In genomic region chr1:237012789-237013383, GRCh38 we compare ENCODE assay signal across 1 cellular context.
TF ChIP-seq lines count a peak whose summit lies in the region.

No MANE protein-coding gene starts in this region.

TF ChIP-seq in HEK293, 187 proteins besides CTCF, POLR2A, EP300 and RAD21 (continued from another document and continues in another):
- TF ChIP-seq, protein P1, sequence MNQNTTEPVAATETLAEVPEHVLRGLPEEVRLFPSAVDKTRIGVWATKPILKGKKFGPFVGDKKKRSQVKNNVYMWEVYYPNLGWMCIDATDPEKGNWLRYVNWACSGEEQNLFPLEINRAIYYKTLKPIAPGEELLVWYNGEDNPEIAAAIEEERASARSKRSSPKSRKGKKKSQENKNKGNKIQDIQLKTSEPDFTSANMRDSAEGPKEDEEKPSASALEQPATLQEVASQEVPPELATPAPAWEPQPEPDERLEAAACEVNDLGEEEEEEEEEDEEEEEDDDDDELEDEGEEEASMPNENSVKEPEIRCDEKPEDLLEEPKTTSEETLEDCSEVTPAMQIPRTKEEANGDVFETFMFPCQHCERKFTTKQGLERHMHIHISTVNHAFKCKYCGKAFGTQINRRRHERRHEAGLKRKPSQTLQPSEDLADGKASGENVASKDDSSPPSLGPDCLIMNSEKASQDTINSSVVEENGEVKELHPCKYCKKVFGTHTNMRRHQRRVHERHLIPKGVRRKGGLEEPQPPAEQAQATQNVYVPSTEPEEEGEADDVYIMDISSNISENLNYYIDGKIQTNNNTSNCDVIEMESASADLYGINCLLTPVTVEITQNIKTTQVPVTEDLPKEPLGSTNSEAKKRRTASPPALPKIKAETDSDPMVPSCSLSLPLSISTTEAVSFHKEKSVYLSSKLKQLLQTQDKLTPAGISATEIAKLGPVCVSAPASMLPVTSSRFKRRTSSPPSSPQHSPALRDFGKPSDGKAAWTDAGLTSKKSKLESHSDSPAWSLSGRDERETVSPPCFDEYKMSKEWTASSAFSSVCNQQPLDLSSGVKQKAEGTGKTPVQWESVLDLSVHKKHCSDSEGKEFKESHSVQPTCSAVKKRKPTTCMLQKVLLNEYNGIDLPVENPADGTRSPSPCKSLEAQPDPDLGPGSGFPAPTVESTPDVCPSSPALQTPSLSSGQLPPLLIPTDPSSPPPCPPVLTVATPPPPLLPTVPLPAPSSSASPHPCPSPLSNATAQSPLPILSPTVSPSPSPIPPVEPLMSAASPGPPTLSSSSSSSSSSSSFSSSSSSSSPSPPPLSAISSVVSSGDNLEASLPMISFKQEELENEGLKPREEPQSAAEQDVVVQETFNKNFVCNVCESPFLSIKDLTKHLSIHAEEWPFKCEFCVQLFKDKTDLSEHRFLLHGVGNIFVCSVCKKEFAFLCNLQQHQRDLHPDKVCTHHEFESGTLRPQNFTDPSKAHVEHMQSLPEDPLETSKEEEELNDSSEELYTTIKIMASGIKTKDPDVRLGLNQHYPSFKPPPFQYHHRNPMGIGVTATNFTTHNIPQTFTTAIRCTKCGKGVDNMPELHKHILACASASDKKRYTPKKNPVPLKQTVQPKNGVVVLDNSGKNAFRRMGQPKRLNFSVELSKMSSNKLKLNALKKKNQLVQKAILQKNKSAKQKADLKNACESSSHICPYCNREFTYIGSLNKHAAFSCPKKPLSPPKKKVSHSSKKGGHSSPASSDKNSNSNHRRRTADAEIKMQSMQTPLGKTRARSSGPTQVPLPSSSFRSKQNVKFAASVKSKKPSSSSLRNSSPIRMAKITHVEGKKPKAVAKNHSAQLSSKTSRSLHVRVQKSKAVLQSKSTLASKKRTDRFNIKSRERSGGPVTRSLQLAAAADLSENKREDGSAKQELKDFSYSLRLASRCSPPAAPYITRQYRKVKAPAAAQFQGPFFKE (tag by site-specific recombination; IDR thresholded peaks at IDR 0.05; ENCODE audit: borderline replicate concordance): no peak
- TF ChIP-seq ZNF768 (tag by site-specific recombination; IDR thresholded peaks at IDR 0.05) (no peak), KLF9 (tag by site-specific recombination; IDR thresholded peaks at IDR 0.05; ENCODE audit: low read depth) (no peak), SP7 (tag by site-specific recombination; IDR thresholded peaks at IDR 0.05) (peak; percentile 93), MYNN (tag by site-specific recombination; IDR thresholded peaks at IDR 0.05; ENCODE audit: borderline replicate concordance) (no peak), KLF10 (tag by site-specific recombination; IDR thresholded peaks at IDR 0.05) (no peak), ZNF473 (tag by site-specific recombination; IDR thresholded peaks at IDR 0.05) (no peak), ZNF791 (tag by site-specific recombination; IDR thresholded peaks at IDR 0.05) (no peak), ZNF366 (tag by site-specific recombination; conservative IDR thresholded peaks at IDR 0.05) (peak; percentile 67), SCRT1 (tag by site-specific recombination; IDR thresholded peaks at IDR 0.05; ENCODE audit: borderline replicate concordance) (no peak), SP3 (tag by site-specific recombination; IDR thresholded peaks at IDR 0.05) (no peak), ZNF311 (tag by site-specific recombination; IDR thresholded peaks at IDR 0.05; ENCODE audit: borderline replicate concordance) (no peak), ZNF514 (tag by site-specific recombination; IDR thresholded peaks at IDR 0.05) (no peak), ZNF140 (tag by site-specific recombination; IDR thresholded peaks at IDR 0.05) (0 out of 2 replicates have a peak, but pooled peaks have one; percentile 5), ZNF48 (tag by site-specific recombination; IDR thresholded peaks at IDR 0.05) (no peak), ZNF660 (tag by site-specific recombination; IDR thresholded peaks at IDR 0.05) (peak; percentile 90), ZNF561 (tag by site-specific recombination; IDR thresholded peaks at IDR 0.05; ENCODE audit: borderline replicate concordance) (peak; percentile 85; the same call in 1 of the 2 replicates), HOXC10 (CRISPR knock-in tag; IDR thresholded peaks at IDR 0.05) (no peak), HOXD13 (CRISPR knock-in tag; IDR thresholded peaks at IDR 0.05; ENCODE audit: borderline replicate concordance) (no peak), ZNF114 (tag by site-specific recombination; IDR thresholded peaks at IDR 0.05) (no peak), ZNF214 (tag by site-specific recombination; IDR thresholded peaks at IDR 0.05; ENCODE audit: borderline replicate concordance) (no peak), ZNF202 (tag by site-specific recombination; IDR thresholded peaks at IDR 0.05; ENCODE audit: borderline replicate concordance) (no peak), ZNF843 (tag by site-specific recombination; IDR thresholded peaks at IDR 0.05) (peak; percentile 83; the same call in 1 of the 2 replicates), OSR2 (tag by site-specific recombination; IDR thresholded peaks at IDR 0.05) (peak; percentile 96), ZSCAN30 (tag by site-specific recombination; IDR thresholded peaks at IDR 0.05) (peak; percentile 38), REPIN1 (tag by site-specific recombination; IDR thresholded peaks at IDR 0.05; ENCODE audit: low read depth) (no peak), ZNF530 (tag by site-specific recombination; IDR thresholded peaks at IDR 0.05; ENCODE audit: low read depth) (no peak), ZNF157 (tag by site-specific recombination; IDR thresholded peaks at IDR 0.05) (no peak), ZNF423 (tag by site-specific recombination; IDR thresholded peaks at IDR 0.05) (0 out of 2 replicates have a peak, but pooled peaks have one; percentile 20), ZNF184 (tag by site-specific recombination; IDR thresholded peaks at IDR 0.05) (peak; percentile 71; the same call in 1 of the 2 replicates), ZEB2 (tag by site-specific recombination; IDR thresholded peaks at IDR 0.05) (peak; percentile 84; the same call in 1 of the 2 replicates), ZNF132 (tag by site-specific recombination; IDR thresholded peaks at IDR 0.05; ENCODE audit: borderline replicate concordance) (no peak), SALL2 (tag by site-specific recombination; IDR thresholded peaks at IDR 0.05; ENCODE audit: borderline replicate concordance) (no peak), ZNF10 (tag by site-specific recombination; IDR thresholded peaks at IDR 0.05) (peak; percentile 58; the same call in 1 of the 2 replicates), YY1 (tag by site-specific recombination; IDR thresholded peaks at IDR 0.05) (no peak)
- TF ChIP-seq, protein P2, sequence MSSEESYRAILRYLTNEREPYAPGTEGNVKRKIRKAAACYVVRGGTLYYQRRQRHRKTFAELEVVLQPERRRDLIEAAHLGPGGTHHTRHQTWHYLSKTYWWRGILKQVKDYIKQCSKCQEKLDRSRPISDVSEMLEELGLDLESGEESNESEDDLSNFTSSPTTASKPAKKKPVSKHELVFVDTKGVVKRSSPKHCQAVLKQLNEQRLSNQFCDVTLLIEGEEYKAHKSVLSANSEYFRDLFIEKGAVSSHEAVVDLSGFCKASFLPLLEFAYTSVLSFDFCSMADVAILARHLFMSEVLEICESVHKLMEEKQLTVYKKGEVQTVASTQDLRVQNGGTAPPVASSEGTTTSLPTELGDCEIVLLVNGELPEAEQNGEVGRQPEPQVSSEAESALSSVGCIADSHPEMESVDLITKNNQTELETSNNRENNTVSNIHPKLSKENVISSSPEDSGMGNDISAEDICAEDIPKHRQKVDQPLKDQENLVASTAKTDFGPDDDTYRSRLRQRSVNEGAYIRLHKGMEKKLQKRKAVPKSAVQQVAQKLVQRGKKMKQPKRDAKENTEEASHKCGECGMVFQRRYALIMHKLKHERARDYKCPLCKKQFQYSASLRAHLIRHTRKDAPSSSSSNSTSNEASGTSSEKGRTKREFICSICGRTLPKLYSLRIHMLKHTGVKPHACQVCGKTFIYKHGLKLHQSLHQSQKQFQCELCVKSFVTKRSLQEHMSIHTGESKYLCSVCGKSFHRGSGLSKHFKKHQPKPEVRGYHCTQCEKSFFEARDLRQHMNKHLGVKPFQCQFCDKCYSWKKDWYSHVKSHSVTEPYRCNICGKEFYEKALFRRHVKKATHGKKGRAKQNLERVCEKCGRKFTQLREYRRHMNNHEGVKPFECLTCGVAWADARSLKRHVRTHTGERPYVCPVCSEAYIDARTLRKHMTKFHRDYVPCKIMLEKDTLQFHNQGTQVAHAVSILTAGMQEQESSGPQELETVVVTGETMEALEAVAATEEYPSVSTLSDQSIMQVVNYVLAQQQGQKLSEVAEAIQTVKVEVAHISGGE (tag by site-specific recombination; conservative IDR thresholded peaks at IDR 0.05; ENCODE audit: low read depth): no peak
- TF ChIP-seq, protein P3, sequence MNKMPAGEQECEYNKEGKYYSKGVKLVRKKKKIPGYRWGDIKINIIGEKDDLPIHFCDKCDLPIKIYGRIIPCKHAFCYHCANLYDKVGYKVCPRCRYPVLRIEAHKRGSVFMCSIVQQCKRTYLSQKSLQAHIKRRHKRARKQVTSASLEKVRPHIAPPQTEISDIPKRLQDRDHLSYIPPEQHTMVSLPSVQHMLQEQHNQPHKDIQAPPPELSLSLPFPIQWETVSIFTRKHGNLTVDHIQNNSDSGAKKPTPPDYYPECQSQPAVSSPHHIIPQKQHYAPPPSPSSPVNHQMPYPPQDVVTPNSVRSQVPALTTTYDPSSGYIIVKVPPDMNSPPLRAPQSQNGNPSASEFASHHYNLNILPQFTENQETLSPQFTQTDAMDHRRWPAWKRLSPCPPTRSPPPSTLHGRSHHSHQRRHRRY (tag by site-specific recombination; IDR thresholded peaks at IDR 0.05): no peak
- TF ChIP-seq, protein P4, sequence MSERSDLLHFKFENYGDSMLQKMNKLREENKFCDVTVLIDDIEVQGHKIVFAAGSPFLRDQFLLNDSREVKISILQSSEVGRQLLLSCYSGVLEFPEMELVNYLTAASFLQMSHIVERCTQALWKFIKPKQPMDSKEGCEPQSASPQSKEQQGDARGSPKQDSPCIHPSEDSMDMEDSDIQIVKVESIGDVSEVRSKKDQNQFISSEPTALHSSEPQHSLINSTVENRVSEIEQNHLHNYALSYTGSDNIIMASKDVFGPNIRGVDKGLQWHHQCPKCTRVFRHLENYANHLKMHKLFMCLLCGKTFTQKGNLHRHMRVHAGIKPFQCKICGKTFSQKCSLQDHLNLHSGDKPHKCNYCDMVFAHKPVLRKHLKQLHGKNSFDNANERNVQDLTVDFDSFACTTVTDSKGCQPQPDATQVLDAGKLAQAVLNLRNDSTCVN (tag by site-specific recombination; optimal IDR thresholded peaks at IDR 0.05): no peak
- TF ChIP-seq, protein P5, sequence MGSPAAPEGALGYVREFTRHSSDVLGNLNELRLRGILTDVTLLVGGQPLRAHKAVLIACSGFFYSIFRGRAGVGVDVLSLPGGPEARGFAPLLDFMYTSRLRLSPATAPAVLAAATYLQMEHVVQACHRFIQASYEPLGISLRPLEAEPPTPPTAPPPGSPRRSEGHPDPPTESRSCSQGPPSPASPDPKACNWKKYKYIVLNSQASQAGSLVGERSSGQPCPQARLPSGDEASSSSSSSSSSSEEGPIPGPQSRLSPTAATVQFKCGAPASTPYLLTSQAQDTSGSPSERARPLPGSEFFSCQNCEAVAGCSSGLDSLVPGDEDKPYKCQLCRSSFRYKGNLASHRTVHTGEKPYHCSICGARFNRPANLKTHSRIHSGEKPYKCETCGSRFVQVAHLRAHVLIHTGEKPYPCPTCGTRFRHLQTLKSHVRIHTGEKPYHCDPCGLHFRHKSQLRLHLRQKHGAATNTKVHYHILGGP (tag by site-specific recombination; IDR thresholded peaks at IDR 0.05): no peak
- TF ChIP-seq, protein P6, sequence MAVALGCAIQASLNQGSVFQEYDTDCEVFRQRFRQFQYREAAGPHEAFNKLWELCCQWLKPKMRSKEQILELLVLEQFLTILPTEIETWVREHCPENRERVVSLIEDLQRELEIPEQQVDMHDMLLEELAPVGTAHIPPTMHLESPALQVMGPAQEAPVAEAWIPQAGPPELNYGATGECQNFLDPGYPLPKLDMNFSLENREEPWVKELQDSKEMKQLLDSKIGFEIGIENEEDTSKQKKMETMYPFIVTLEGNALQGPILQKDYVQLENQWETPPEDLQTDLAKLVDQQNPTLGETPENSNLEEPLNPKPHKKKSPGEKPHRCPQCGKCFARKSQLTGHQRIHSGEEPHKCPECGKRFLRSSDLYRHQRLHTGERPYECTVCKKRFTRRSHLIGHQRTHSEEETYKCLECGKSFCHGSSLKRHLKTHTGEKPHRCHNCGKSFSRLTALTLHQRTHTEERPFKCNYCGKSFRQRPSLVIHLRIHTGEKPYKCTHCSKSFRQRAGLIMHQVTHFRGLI (tag by site-specific recombination; IDR thresholded peaks at IDR 0.05): no peak
- TF ChIP-seq, protein P7, sequence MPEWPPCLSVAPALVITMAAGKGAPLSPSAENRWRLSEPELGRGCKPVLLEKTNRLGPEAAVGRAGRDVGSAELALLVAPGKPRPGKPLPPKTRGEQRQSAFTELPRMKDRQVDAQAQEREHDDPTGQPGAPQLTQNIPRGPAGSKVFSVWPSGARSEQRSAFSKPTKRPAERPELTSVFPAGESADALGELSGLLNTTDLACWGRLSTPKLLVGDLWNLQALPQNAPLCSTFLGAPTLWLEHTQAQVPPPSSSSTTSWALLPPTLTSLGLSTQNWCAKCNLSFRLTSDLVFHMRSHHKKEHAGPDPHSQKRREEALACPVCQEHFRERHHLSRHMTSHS (tag by site-specific recombination; IDR thresholded peaks at IDR 0.05): no peak
- TF ChIP-seq, protein P8, sequence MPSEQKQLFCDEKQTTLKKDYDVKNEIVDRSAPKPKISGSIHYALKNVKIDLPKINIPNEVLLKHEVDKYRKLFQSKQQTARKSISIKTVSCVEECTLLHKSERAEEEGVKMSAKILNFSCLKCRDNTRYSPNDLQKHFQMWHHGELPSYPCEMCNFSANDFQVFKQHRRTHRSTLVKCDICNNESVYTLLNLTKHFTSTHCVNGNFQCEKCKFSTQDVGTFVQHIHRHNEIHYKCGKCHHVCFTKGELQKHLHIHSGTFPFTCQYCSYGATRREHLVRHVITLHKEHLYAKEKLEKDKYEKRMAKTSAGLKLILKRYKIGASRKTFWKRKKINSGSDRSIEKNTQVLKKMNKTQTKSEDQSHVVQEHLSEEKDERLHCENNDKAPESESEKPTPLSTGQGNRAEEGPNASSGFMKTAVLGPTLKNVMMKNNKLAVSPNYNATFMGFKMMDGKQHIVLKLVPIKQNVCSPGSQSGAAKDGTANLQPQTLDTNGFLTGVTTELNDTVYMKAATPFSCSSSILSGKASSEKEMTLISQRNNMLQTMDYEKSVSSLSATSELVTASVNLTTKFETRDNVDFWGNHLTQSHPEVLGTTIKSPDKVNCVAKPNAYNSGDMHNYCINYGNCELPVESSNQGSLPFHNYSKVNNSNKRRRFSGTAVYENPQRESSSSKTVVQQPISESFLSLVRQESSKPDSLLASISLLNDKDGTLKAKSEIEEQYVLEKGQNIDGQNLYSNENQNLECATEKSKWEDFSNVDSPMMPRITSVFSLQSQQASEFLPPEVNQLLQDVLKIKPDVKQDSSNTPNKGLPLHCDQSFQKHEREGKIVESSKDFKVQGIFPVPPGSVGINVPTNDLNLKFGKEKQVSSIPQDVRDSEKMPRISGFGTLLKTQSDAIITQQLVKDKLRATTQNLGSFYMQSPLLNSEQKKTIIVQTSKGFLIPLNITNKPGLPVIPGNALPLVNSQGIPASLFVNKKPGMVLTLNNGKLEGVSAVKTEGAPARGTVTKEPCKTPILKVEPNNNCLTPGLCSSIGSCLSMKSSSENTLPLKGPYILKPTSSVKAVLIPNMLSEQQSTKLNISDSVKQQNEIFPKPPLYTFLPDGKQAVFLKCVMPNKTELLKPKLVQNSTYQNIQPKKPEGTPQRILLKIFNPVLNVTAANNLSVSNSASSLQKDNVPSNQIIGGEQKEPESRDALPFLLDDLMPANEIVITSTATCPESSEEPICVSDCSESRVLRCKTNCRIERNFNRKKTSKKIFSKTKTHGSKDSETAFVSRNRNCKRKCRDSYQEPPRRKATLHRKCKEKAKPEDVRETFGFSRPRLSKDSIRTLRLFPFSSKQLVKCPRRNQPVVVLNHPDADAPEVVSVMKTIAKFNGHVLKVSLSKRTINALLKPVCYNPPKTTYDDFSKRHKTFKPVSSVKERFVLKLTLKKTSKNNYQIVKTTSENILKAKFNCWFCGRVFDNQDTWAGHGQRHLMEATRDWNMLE (tag by site-specific recombination; conservative IDR thresholded peaks at IDR 0.05; ENCODE audit: low read depth): peak; percentile 50
